Comparison of ENCODE assay signal across 10 cellular contexts in genomic region chr16:74480150-74481029, GRCh38. TPM values are rescaled to one million over a fixed set of nuclear protein-coding genes. Genes with fewer than 3 reads are reported as not detected.
DNase-seq lines count a peak whose midpoint lies in the region; ATAC-seq and TF ChIP-seq lines count a peak whose summit lies in the region.
"Had no signal": no experiment of that assay in that cellular context is flagged by ENCODE, and none has a peak within 500 bp of the region (broad histone marks: within the 10 kb centered on the region; RNA-seq: fewer than 3 reads in every experiment).

No MANE protein-coding gene starts in this region.

- POLR2A ChIA-PET in activated naive CD8-positive, alpha-beta T cell treated with anti-CD3 and anti-CD28 coated beads, Interleukin-2, amount 10 ng/mL, durations not matched to agents 7 days and 5 days (lab: Charles Lee) = no interaction called here

- no peaks in the 10 kb centered on the region for H3K36me3 ChIP-seq in kidney epithelial cell (ENCODE audit: control insufficient read depth, insufficient read depth, low read length)
- peaks cover 68% of the 10 kb centered on the region for H3K36me3 ChIP-seq in upper lobe of right lung

- H3K9me3 ChIP-seq in upper lobe of right lung = no peaks in the 10 kb centered on the region

- no peak for ATAC-seq in activated naive CD8-positive, alpha-beta T cell treated with anti-CD3 and anti-CD28 coated beads, Interleukin-2, amount 10 ng/mL, durations not matched to agents 7 days and 5 days (ENCODE audit: low read depth)
- no peak for ATAC-seq in activated naive CD8-positive, alpha-beta T cell treated with anti-CD3 and anti-CD28 coated beads, Interleukin-2, amount 50 U/mL, for 24 hours
- ATAC-seq in upper lobe of right lung (peak; percentile 83), HG03378 (IDR thresholded peaks at IDR 0.05; ENCODE audit: unreplicated experiment) (no peak), GM19455 (IDR thresholded peaks at IDR 0.05; ENCODE audit: unreplicated experiment) (no peak), GM18861 (IDR thresholded peaks at IDR 0.05; ENCODE audit: unreplicated experiment) (no peak)

- intact Hi-C loops in upper lobe of right lung (cut with DNase I) = no loop called here

- H3K27ac Mint-ChIP-seq in activated naive CD8-positive, alpha-beta T cell treated with anti-CD3 and anti-CD28 coated beads, Interleukin-2, amount 10 ng/mL, durations not matched to agents 7 days and 5 days = peak overlapping the region; percentile 17
- no peak overlapping the region for H3K27ac Mint-ChIP-seq in activated naive CD8-positive, alpha-beta T cell treated with anti-CD3 and anti-CD28 coated beads, Interleukin-2, amount 50 U/mL, for 24 hours

- no peaks in the 10 kb centered on the region for H3K4me1 Mint-ChIP-seq in activated naive CD8-positive, alpha-beta T cell treated with anti-CD3 and anti-CD28 coated beads, Interleukin-2, amount 10 ng/mL, durations not matched to agents 7 days and 5 days
- peaks cover 2% of the 10 kb centered on the region for H3K4me1 Mint-ChIP-seq in activated naive CD8-positive, alpha-beta T cell treated with anti-CD3 and anti-CD28 coated beads, Interleukin-2, amount 50 U/mL, for 24 hours

- no peaks in the 10 kb centered on the region for H3K9me3 Mint-ChIP-seq in activated naive CD8-positive, alpha-beta T cell treated with anti-CD3 and anti-CD28 coated beads, Interleukin-2, amount 10 ng/mL, durations not matched to agents 7 days and 5 days
- no peaks in the 10 kb centered on the region for H3K9me3 Mint-ChIP-seq in activated naive CD8-positive, alpha-beta T cell treated with anti-CD3 and anti-CD28 coated beads, Interleukin-2, amount 50 U/mL, for 24 hours

- H3K27me3 Mint-ChIP-seq in activated naive CD8-positive, alpha-beta T cell treated with anti-CD3 and anti-CD28 coated beads, Interleukin-2, amount 10 ng/mL, durations not matched to agents 7 days and 5 days = no peaks in the 10 kb centered on the region
- H3K27me3 Mint-ChIP-seq in activated naive CD8-positive, alpha-beta T cell treated with anti-CD3 and anti-CD28 coated beads, Interleukin-2, amount 50 U/mL, for 24 hours = no peaks in the 10 kb centered on the region

- H3K4me3 Mint-ChIP-seq in activated naive CD8-positive, alpha-beta T cell treated with anti-CD3 and anti-CD28 coated beads, Interleukin-2, amount 10 ng/mL, durations not matched to agents 7 days and 5 days = no peak overlapping the region
- no peak overlapping the region for H3K4me3 Mint-ChIP-seq in activated naive CD8-positive, alpha-beta T cell treated with anti-CD3 and anti-CD28 coated beads, Interleukin-2, amount 50 U/mL, for 24 hours

- peaks cover 12% of the 10 kb centered on the region for H3K4me1 ChIP-seq in upper lobe of right lung

- TF ChIP-seq CTCF in kidney epithelial cell (IDR thresholded peaks at IDR 0.05; ENCODE audit: insufficient read depth, low read length, poor library complexity, severe bottlenecking) = no peak
- TF ChIP-seq CTCF in upper lobe of right lung (IDR thresholded peaks at IDR 0.05) = no peak

- no peaks in the 10 kb centered on the region for H3K27me3 ChIP-seq in kidney epithelial cell (ENCODE audit: control insufficient read depth, insufficient read depth, low read length)
- H3K27me3 ChIP-seq in upper lobe of right lung = no peaks in the 10 kb centered on the region

- H3K36me3 Mint-ChIP-seq in activated naive CD8-positive, alpha-beta T cell treated with anti-CD3 and anti-CD28 coated beads, Interleukin-2, amount 10 ng/mL, durations not matched to agents 7 days and 5 days = peaks cover 28% of the 10 kb centered on the region
- H3K36me3 Mint-ChIP-seq in activated naive CD8-positive, alpha-beta T cell treated with anti-CD3 and anti-CD28 coated beads, Interleukin-2, amount 50 U/mL, for 24 hours (ENCODE audit: low read depth) = peaks cover 28% of the 10 kb centered on the region

- H3K27ac ChIP-seq in upper lobe of right lung = peak overlapping the region; percentile 39

- no peak overlapping the region for H3K4me3 ChIP-seq in kidney epithelial cell (ENCODE audit: low read depth, low read length)
- H3K4me3 ChIP-seq in upper lobe of right lung = no peak overlapping the region

- no peak for DNase-seq in activated naive CD8-positive, alpha-beta T cell treated with anti-CD3 and anti-CD28 coated beads, Interleukin-2, amount 10 ng/mL, durations not matched to agents 7 days and 5 days
- DNase-seq in activated naive CD8-positive, alpha-beta T cell treated with anti-CD3 and anti-CD28 coated beads, Interleukin-2, amount 50 U/mL, for 24 hours = no peak
- DNase-seq in amniotic epithelial cell (ENCODE audit: low read depth) = peak; percentile 34
- DNase-seq in kidney epithelial cell (ENCODE audit: low read depth) = peak; percentile 32
- DNase-seq in upper lobe of right lung = no peak
- DNase-seq: NCI-H524 had no signal

RNA-seq across cellular contexts. Expression of gene CLEC18B, which starts 59.1 kb away (rescaled TPM):
- 1 to 10 TPM; 1.5 to 1.7 TPM for total RNA-seq in activated naive CD8-positive, alpha-beta T cell treated with anti-CD3 and anti-CD28 coated beads, Interleukin-2, amount 10 ng/mL, durations not matched to agents 7 days and 5 days
- total RNA-seq in kidney epithelial cell (122 and 140 TPM in 2 replicates), upper lobe of right lung (not detected)
- total RNA-seq: H1 had no signal

Comparison
In these comparisons a context has a peak if more than half of its experiments do, and no peak if none do; other contexts are left out.
1. DNase-seq: peak in amniotic epithelial cell (single experiment) and kidney epithelial cell (single experiment); none in activated naive CD8-positive, alpha-beta T cell treated with anti-CD3 and anti-CD28 coated beads, Interleukin-2, amount 10 ng/mL, durations not matched to agents 7 days and 5 days (single experiment), activated naive CD8-positive, alpha-beta T cell treated with anti-CD3 and anti-CD28 coated beads, Interleukin-2, amount 50 U/mL, for 24 hours (single experiment) and upper lobe of right lung (single experiment).
2. RNA of gene CLEC18B, which starts 59.1 kb away (total RNA-seq): 122 to 140 TPM in kidney epithelial cell; 1.5 to 1.7 TPM in activated naive CD8-positive, alpha-beta T cell treated with anti-CD3 and anti-CD28 coated beads, Interleukin-2, amount 10 ng/mL, durations not matched to agents 7 days and 5 days and not detected in upper lobe of right lung (single experiment); every median in the first group is over 10 times any median in the second.